33 cellular contexts compared by ENCODE assay signal in the genomic region with DNA sequence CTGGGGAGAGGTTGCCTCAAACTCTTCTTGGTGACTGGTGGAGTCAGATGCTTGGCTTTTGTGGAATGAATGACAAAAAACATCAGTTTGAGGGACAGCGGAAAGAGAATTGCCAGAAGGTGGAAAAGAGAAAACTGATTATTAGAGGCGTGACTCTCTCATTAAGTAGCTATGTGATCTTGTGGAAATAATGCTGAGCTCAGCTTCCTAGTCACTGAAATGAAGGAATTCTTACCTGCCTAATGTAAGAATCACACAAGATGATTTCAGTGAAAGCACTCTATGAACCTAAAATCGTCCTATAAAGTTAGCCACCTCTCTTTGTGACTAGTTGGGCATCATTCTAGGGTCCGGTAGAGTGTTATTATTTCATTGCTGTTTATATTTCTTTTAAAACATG.
"Had no signal": no experiment of that assay in that cellular context is flagged by ENCODE, and none has a peak within 500 bp of the region (broad histone marks: within the 10 kb centered on the region; RNA-seq: fewer than 3 reads in every experiment).

No MANE protein-coding gene starts in this region.

- ATAC-seq: activated naive CD4-positive, alpha-beta T cell treated with anti-CD3 and anti-CD28 coated beads, Interleukin-2, amount 50 U/mL, for 72 hours; activated naive CD8-positive, alpha-beta T cell treated with anti-CD3 and anti-CD28 coated beads, Interleukin-2, amount 50 U/mL, for 24 hours; activated T-cell treated with anti-CD3 and anti-CD28 coated beads, Interleukin-2, amount 50 U/mL, for 4 hours; activated T-cell treated with anti-CD3 and anti-CD28 coated beads, Interleukin-2, amount 50 U/mL, for 72 hours; activated T-helper 17 cell treated with anti-CD3 and anti-CD28 coated beads, Interleukin-2, amount 50 U/mL, for 72 hours; body of pancreas had no signal

- H3K9me3 ChIP-seq: adrenal gland, ascending aorta, body of pancreas, breast epithelium had no signal

- H3K36me3 ChIP-seq: adrenal gland, ascending aorta, brain microvascular endothelial cell, breast epithelium, cardiac muscle cell had no signal

- DNase-seq: activated effector memory CD4-positive, alpha-beta T cell treated with anti-CD3 and anti-CD28 coated beads, Interleukin-2, amount 50 U/mL, for 16 hours; activated effector memory CD4-positive, alpha-beta T cell treated with Interleukin-2 at 50 U/mL for 16 hours; activated gamma-delta T cell; activated gamma-delta T cell treated with Interleukin-2 at 50 U/mL for 16 hours; activated naive CD4-positive, alpha-beta T cell; activated naive CD4-positive, alpha-beta T cell treated with anti-CD3 and anti-CD28 coated beads for 36 hours; activated naive CD4-positive, alpha-beta T cell treated with anti-CD3 and anti-CD28 coated beads, Interleukin-2, amount 10 ng/mL, durations not matched to agents 7 days and 5 days; activated naive CD4-positive, alpha-beta T cell treated with anti-CD3 and anti-CD28 coated beads, Interleukin-2, amount 50 U/mL, for 16 hours; activated naive CD4-positive, alpha-beta T cell treated with Interleukin-2 at 50 U/mL for 16 hours; activated naive CD8-positive, alpha-beta T cell treated with anti-CD3 and anti-CD28 coated beads for 36 hours; activated naive CD8-positive, alpha-beta T cell treated with anti-CD3 and anti-CD28 coated beads, Interleukin-2, amount 10 ng/mL, durations not matched to agents 7 days and 5 days; activated naive CD8-positive, alpha-beta T cell treated with anti-CD3 and anti-CD28 coated beads, Interleukin-2, amount 50 U/mL, for 24 hours; activated T-cell treated with anti-CD3 and anti-CD28 coated beads, Interleukin-2, amount 50 U/mL, for 4 hours; activated T-cell treated with anti-CD3 and anti-CD28 coated beads, Interleukin-2, amount 50 U/mL, for 48 hours; activated T-cell treated with anti-CD3 and anti-CD28 coated beads, Interleukin-2, amount 50 U/mL, for 72 hours; adrenal gland; amniotic stem cell; amygdala; anterior cingulate cortex; aorta; body of pancreas; brain microvascular endothelial cell; caudate nucleus; central memory CD4-positive, alpha-beta T cell; cerebellar nuclear complex had no signal

- H3K4me3 ChIP-seq: adrenal gland, ascending aorta, body of pancreas, breast epithelium, cardiac muscle cell had no signal

- H3K27ac ChIP-seq: adrenal gland, ascending aorta, body of pancreas, brain microvascular endothelial cell, breast epithelium, cardiac muscle cell had no signal

- H3K4me1 ChIP-seq: adrenal gland, ascending aorta, body of pancreas, breast epithelium had no signal

- FAIRE-seq: astrocyte, bronchial epithelial cell, colon had no signal

- H3K27me3 ChIP-seq: adrenal gland, ascending aorta, body of pancreas, brain microvascular endothelial cell, breast epithelium, cardiac muscle cell had no signal
